Comparison of ENCODE assay signal across 1 cellular context in genomic region chr13:113979791-113980471, GRCh38.
TF ChIP-seq lines count a peak whose summit lies in the region.

No MANE protein-coding gene starts in this region.

TF ChIP-seq in H1, 55 proteins besides CTCF, POLR2A, EP300 and RAD21:
- no peak for TF ChIP-seq EGR1 (IDR thresholded peaks at IDR 0.05; ENCODE audit: borderline replicate concordance, low read depth, low read length)
- TF ChIP-seq KDM4A (IDR thresholded peaks at IDR 0.05; ENCODE audit: low read depth, low read length, severe bottlenecking): no peak
- no peak for TF ChIP-seq FOSL1 (IDR thresholded peaks at IDR 0.05; ENCODE audit: insufficient read depth, low read depth, low read length)
- no peak for TF ChIP-seq TAF1 (IDR thresholded peaks at IDR 0.05; ENCODE audit: low read depth, low read length)
- no peak for TF ChIP-seq ATF2 (IDR thresholded peaks at IDR 0.05; ENCODE audit: low read length)
- TF ChIP-seq CTBP2 (IDR thresholded peaks at IDR 0.05; ENCODE audit: borderline replicate concordance, insufficient read depth, insufficient read length, low read length): no peak
- TF ChIP-seq POLR2AphosphoS5 (IDR thresholded peaks at IDR 0.05; ENCODE audit: low read depth, low read length): no peak
- no peak for TF ChIP-seq HDAC2 (IDR thresholded peaks at IDR 0.05; ENCODE audit: borderline replicate concordance in 1 of 2, low read depth in 2 of 2, low read length in 2 of 2)
